ENCODE assay signal across 21 cellular contexts in the genomic region with DNA sequence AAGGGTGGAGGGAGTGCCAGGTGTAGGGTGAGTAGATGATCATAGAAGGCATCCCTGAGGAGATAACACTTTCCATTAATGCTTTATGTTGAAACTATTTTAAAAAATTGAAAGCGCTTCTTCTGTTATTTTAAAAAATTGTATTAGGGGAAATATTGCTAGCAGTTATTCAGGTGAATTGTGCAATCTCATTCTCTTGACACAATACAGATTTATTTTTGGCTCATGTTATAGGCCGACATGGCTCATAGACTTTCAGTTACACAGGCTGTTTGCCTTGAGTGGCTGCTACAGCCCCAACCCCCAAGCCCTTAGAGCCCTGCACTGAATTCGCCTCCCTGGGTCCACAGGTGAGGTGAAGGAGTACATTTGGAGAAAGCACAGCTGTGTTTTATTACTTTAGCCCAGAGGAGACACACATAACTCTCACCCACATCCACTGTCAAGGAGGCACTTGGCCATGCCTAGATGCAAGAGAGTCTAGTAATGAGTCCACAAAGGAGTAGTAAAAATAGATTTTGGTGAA.
DNase-seq lines count a peak whose midpoint lies in the region; ATAC-seq lines count a peak whose summit lies in the region.
"Had no signal": no experiment of that assay in that cellular context is flagged by ENCODE, and none has a peak within 500 bp of the region (broad histone marks: within the 10 kb centered on the region; RNA-seq: fewer than 3 reads in every experiment).

No MANE protein-coding gene starts in this region.

- ATAC-seq in activated T-helper 17 cell treated with anti-CD3 and anti-CD28 coated beads, Interleukin-2, amount 50 U/mL, for 72 hours (replicated peaks), result no peak
- ATAC-seq in HG03025 (IDR thresholded peaks at IDR 0.05; ENCODE audit: low FRiP score, unreplicated experiment), result no peak
- ATAC-seq in HG02852 (IDR thresholded peaks at IDR 0.05; ENCODE audit: unreplicated experiment), result no peak
- ATAC-seq: GM12878, PC-3 had no signal

- H3K4me3 ChIP-seq in SK-N-MC, result no peak overlapping the region
- H3K4me3 ChIP-seq: GM12878 had no signal

- DNase-seq in NCI-H2107 treated with DMSO at 0.1 percent for 48 hours (lab: John Stamatoyannopoulos, UW; ENCODE audit: unreplicated experiment) (peak; percentile 41), NCI-H2107 (lab: John Stamatoyannopoulos, UW) (no peak), NCI-H2029 treated with DMSO at 0.1 percent for 48 hours (lab: John Stamatoyannopoulos, UW) (peak; percentile 39), SK-N-MC (ENCODE audit: low read depth, low spot score) (no peak), renal cortical epithelial cell (ENCODE audit: low read depth) (peak; percentile 7)
- DNase-seq: DMS 273 treated with DMSO at 0.1 percent for 48 hours, EL, HFFc6, NCI-H1092 treated with DMSO at 0.1 percent for 48 hours, NCI-H2171 treated with DMSO at 0.1 percent for 48 hours, NCI-H82, PC-3, RPMI8226 had no signal

- no peaks in the 10 kb centered on the region for H3K9me3 ChIP-seq in SK-N-MC (ENCODE audit: low read depth, low read length)

- no peaks in the 10 kb centered on the region for H3K9me3 Mint-ChIP-seq in activated T-helper 17 cell treated with anti-CD3 and anti-CD28 coated beads, Interleukin-2, amount 50 U/mL, for 72 hours
- H3K9me3 Mint-ChIP-seq: HFFc6 had no signal

- no peak overlapping the region for H3K4me3 Mint-ChIP-seq in activated T-helper 17 cell treated with anti-CD3 and anti-CD28 coated beads, Interleukin-2, amount 50 U/mL, for 72 hours
- H3K4me3 Mint-ChIP-seq: CD14-positive monocyte, HFFc6, IgD-negative memory B cell had no signal

- no peaks in the 10 kb centered on the region for H3K4me1 Mint-ChIP-seq in activated T-helper 17 cell treated with anti-CD3 and anti-CD28 coated beads, Interleukin-2, amount 50 U/mL, for 72 hours
- H3K4me1 Mint-ChIP-seq: CD14-positive monocyte, IgD-negative memory B cell had no signal

- H3K9ac ChIP-seq in SK-N-MC (ENCODE audit: insufficient read length), result no peak overlapping the region

- H3K27me3 Mint-ChIP-seq in activated T-helper 17 cell treated with anti-CD3 and anti-CD28 coated beads, Interleukin-2, amount 50 U/mL, for 72 hours, result no peaks in the 10 kb centered on the region
- H3K27me3 Mint-ChIP-seq: IgD-negative memory B cell had no signal

- H3K27ac ChIP-seq in SK-N-MC, result peak overlapping the region; percentile 88; the same call in 1 of the 2 replicates
- H3K27ac ChIP-seq: 22Rv1, HL-60 had no signal

- H3K36me3 Mint-ChIP-seq in activated T-helper 17 cell treated with anti-CD3 and anti-CD28 coated beads, Interleukin-2, amount 50 U/mL, for 72 hours (ENCODE audit: low read depth), result no peaks in the 10 kb centered on the region
- H3K36me3 Mint-ChIP-seq: CD14-positive monocyte, IgD-negative memory B cell had no signal

- H3K27ac Mint-ChIP-seq in activated T-helper 17 cell treated with anti-CD3 and anti-CD28 coated beads, Interleukin-2, amount 50 U/mL, for 72 hours, result no peak overlapping the region
- H3K27ac Mint-ChIP-seq: CD14-positive monocyte, HFFc6 had no signal

- no peaks in the 10 kb centered on the region for H3K36me3 ChIP-seq in SK-N-MC (ENCODE audit: insufficient read depth, low read length)

Comparison
In these comparisons a context has a peak if more than half of its experiments do, and no peak if none do; other contexts are left out.
1. DNase-seq: peak in NCI-H2107 treated with DMSO at 0.1 percent for 48 hours (single experiment), NCI-H2029 treated with DMSO at 0.1 percent for 48 hours (single experiment) and renal cortical epithelial cell (single experiment); none in NCI-H2107 (single experiment) and SK-N-MC (single experiment).